ENCODE assay signal across 22 cellular contexts in genomic region chr11:35974878-35975578, GRCh38. TPM values are rescaled to one million over a fixed set of nuclear protein-coding genes. Genes with fewer than 3 reads are reported as not detected.
DNase-seq lines count a peak whose midpoint lies in the region; ATAC-seq and TF ChIP-seq lines count a peak whose summit lies in the region.
"Had no signal": no experiment of that assay in that cellular context is flagged by ENCODE, and none has a peak within 500 bp of the region (broad histone marks: within the 10 kb centered on the region; RNA-seq: fewer than 3 reads in every experiment).

No MANE protein-coding gene starts in this region.

- no peak overlapping the region for H3K27ac ChIP-seq in psoas muscle

- peaks cover 7% of the 10 kb centered on the region for H3K4me1 ChIP-seq in psoas muscle

- peaks cover 9% of the 10 kb centered on the region for H3K4me1 Mint-ChIP-seq in stimulated activated naive CD8-positive, alpha-beta T cell treated with anti-CD3 and anti-CD28 coated beads, Interleukin-15, amount 100 ng/mL, for 72 hours
- H3K4me1 Mint-ChIP-seq: CD8-positive, alpha-beta memory T cell had no signal

- DNase-seq in AG10803 (ENCODE audit: low read depth) = peak; percentile 14
- DNase-seq in NCI-H2029 (lab: John Stamatoyannopoulos, UW) = peak; percentile 25
- DNase-seq in fibroblast of pulmonary artery (ENCODE audit: low read depth) = peak; percentile 24
- no peak for DNase-seq in psoas muscle
- no peak for DNase-seq in stimulated activated naive CD8-positive, alpha-beta T cell treated with anti-CD3 and anti-CD28 coated beads, Interleukin-15, amount 100 ng/mL, for 72 hours
- DNase-seq: C1 segment of cervical spinal cord; CD8-positive, alpha-beta memory T cell; DND-41; GOT3; NCI-H1092 treated with DMSO at 0.1 percent for 48 hours; NCI-H146; NCI-H2081 treated with DMSO at 0.1 percent for 48 hours; NCI-H2227 treated with DMSO at 0.1 percent for 48 hours; NCI-H510A treated with DMSO at 0.1 percent for 48 hours; NCI-H82; PC-3; RPMI8226; SHP77 treated with DMSO at 0.1 percent for 48 hours; SK-N-SH had no signal

- peaks cover 0 to 8% of the 10 kb centered on the region in 2 donors for H3K9me3 Mint-ChIP-seq in stimulated activated naive CD8-positive, alpha-beta T cell treated with anti-CD3 and anti-CD28 coated beads, Interleukin-15, amount 100 ng/mL, for 72 hours

- 58 to 72% (median 71%) methylated on average over 3 of the region's 3 CpGs for WGBS in psoas muscle, 3 donors

- ATAC-seq in psoas muscle (peak; percentile 58 to 84 (median 78)), HG03045 (IDR thresholded peaks at IDR 0.05; ENCODE audit: unreplicated experiment) (no peak), GM18511 (IDR thresholded peaks at IDR 0.05; ENCODE audit: unreplicated experiment) (no peak)
- ATAC-seq in stimulated activated naive CD8-positive, alpha-beta T cell treated with anti-CD3 and anti-CD28 coated beads, Interleukin-15, amount 100 ng/mL, for 72 hours = no peak
- ATAC-seq: HCT116, PC-3 had no signal

- H3K4me3 Mint-ChIP-seq in stimulated activated naive CD8-positive, alpha-beta T cell treated with anti-CD3 and anti-CD28 coated beads, Interleukin-15, amount 100 ng/mL, for 72 hours = no peak overlapping the region
- H3K4me3 Mint-ChIP-seq: CD8-positive, alpha-beta memory T cell had no signal

- TF ChIP-seq CTCF in AG10803 (conservative IDR thresholded peaks at IDR 0.05; ENCODE audit: low read length) (no peak), fibroblast of pulmonary artery (IDR thresholded peaks at IDR 0.05; ENCODE audit: low read length, missing control alignments) (no peak), psoas muscle (IDR thresholded peaks at IDR 0.05) (no peak)

- H3K27me3 ChIP-seq in psoas muscle (ENCODE audit: insufficient read depth in 3 of 3, low read length in 2 of 3) = no peaks in the 10 kb centered on the region

- intact Hi-C loops in psoas muscle (cut with DNase I) = no loop called here

- H3K4me3 ChIP-seq in AG10803 (ENCODE audit: low read length) (no peak overlapping the region), fibroblast of pulmonary artery (replicated peaks; ENCODE audit: low read depth, low read length) (no peak overlapping the region), psoas muscle (no peak overlapping the region)

- H3K27me3 Mint-ChIP-seq in stimulated activated naive CD8-positive, alpha-beta T cell treated with anti-CD3 and anti-CD28 coated beads, Interleukin-15, amount 100 ng/mL, for 72 hours = peaks cover 25% of the 10 kb centered on the region

- no peak overlapping the region for H3K27ac Mint-ChIP-seq in stimulated activated naive CD8-positive, alpha-beta T cell treated with anti-CD3 and anti-CD28 coated beads, Interleukin-15, amount 100 ng/mL, for 72 hours
- H3K27ac Mint-ChIP-seq: CD8-positive, alpha-beta memory T cell had no signal

- no peaks in the 10 kb centered on the region for H3K9me3 ChIP-seq in psoas muscle

- H3K36me3 ChIP-seq in psoas muscle (ENCODE audit: insufficient read depth in 1 of 2, low read depth in 1 of 2) = no peaks in the 10 kb centered on the region

RNA-seq across cellular contexts. Expression of gene LDLRAD3, which starts 31.2 kb away (rescaled TPM):
- total RNA-seq in psoas muscle = 10 to 100 TPM in 2 of 4 donors, 1 to 10 TPM in 2; 5.9 to 16.0 (median 9.6) TPM
- 10 to 100 TPM in 2 of 3 donors, 1 to 10 TPM in 1; 8.8 to 20.7 (median 18.0) TPM for polyA plus RNA-seq in psoas muscle
- polyA plus RNA-seq: CD8-positive, alpha-beta memory T cell had no signal

Comparison
In these comparisons a context has a peak if more than half of its experiments do, and no peak if none do; other contexts are left out.
1. DNase-seq: peak in AG10803 (single experiment), NCI-H2029 (single experiment) and fibroblast of pulmonary artery (single experiment); none in psoas muscle (0 of 2) and stimulated activated naive CD8-positive, alpha-beta T cell treated with anti-CD3 and anti-CD28 coated beads, Interleukin-15, amount 100 ng/mL, for 72 hours (0 of 2).
2. ATAC-seq: peak in psoas muscle (4 of 4); none in HG03045 (single experiment), stimulated activated naive CD8-positive, alpha-beta T cell treated with anti-CD3 and anti-CD28 coated beads, Interleukin-15, amount 100 ng/mL, for 72 hours (single experiment) and GM18511 (single experiment).